10 cellular contexts compared by ENCODE assay signal in the genomic region with DNA sequence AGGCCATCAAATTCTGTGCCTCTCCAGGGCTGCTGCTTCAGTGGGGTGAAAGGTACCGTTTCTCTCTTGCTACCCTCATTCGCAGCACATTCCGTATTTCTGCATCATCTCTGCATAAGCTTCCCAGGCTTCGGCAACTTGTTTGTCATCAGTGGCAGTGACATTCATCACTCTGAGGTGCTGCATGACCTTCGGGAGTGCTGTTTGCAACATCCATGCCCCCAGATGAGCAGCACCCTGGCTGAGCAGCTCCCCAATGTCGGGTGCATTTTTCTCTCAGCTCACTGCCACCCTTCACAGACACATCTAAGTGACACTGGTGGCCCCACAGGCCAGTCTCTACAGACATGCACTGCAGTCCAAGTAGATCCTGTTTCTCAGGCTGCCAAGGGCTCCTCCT. TPM values are rescaled to one million over a fixed set of nuclear protein-coding genes. Genes with fewer than 3 reads are reported as not detected.
DNase-seq lines count a peak whose midpoint lies in the region; ATAC-seq and TF ChIP-seq lines count a peak whose summit lies in the region.
"Had no signal": no experiment of that assay in that cellular context is flagged by ENCODE, and none has a peak within 500 bp of the region (broad histone marks: within the 10 kb centered on the region; RNA-seq: fewer than 3 reads in every experiment).

No MANE protein-coding gene starts in this region.

- ATAC-seq in naive B cell (ENCODE audit: low read depth in 2 of 2) (no peak), GM18520 (IDR thresholded peaks at IDR 0.05; ENCODE audit: unreplicated experiment) (no peak), HG03378 (IDR thresholded peaks at IDR 0.05; ENCODE audit: unreplicated experiment) (no peak)
- no peak for ATAC-seq in activated naive CD4-positive, alpha-beta T cell treated with anti-CD3 and anti-CD28 coated beads, Interleukin-2, amount 50 U/mL, for 72 hours

- H3K36me3 Mint-ChIP-seq in brain (peaks cover 43% of the 10 kb centered on the region), naive B cell (no peaks in the 10 kb centered on the region)
- peaks cover 19 to 23% of the 10 kb centered on the region in 2 donors for H3K36me3 Mint-ChIP-seq in activated naive CD4-positive, alpha-beta T cell treated with anti-CD3 and anti-CD28 coated beads, Interleukin-2, amount 50 U/mL, for 72 hours

- peaks cover 79% of the 10 kb centered on the region for H3K4me1 Mint-ChIP-seq in brain
- peaks cover 65 to 78% (median 75%) of the 10 kb centered on the region in 3 donors for H3K4me1 Mint-ChIP-seq in naive B cell

- H3K27me3 Mint-ChIP-seq in brain, result peaks cover 5% of the 10 kb centered on the region
- H3K27me3 Mint-ChIP-seq in naive B cell, result no peaks in the 10 kb centered on the region

- H3K27ac Mint-ChIP-seq in brain (peak overlapping the region in 1 of 5 experiments; percentile 72), naive B cell (peak overlapping the region in 4 of 6 donors; percentile 27 to 89 (median 84))
- peak overlapping the region in 1 of 2 donors; percentile 2 for H3K27ac Mint-ChIP-seq in activated naive CD4-positive, alpha-beta T cell treated with anti-CD3 and anti-CD28 coated beads, Interleukin-2, amount 50 U/mL, for 72 hours

- TF ChIP-seq CTCF in brain (conservative IDR thresholded peaks at IDR 0.05), result no peak

- H3K9me3 Mint-ChIP-seq in brain, result peaks cover 0 to 2% (median 0%) of the 10 kb centered on the region in 5 experiments
- H3K9me3 Mint-ChIP-seq in naive B cell, result no peaks in the 10 kb centered on the region
- H3K9me3 Mint-ChIP-seq in activated naive CD4-positive, alpha-beta T cell treated with anti-CD3 and anti-CD28 coated beads, Interleukin-2, amount 50 U/mL, for 72 hours, result no peaks in the 10 kb centered on the region

- DNase-seq in A172 (ENCODE audit: low spot score) (peak; percentile 14), GM03348 (ENCODE audit: low spot score) (peak; percentile 30), naive B cell (no peak), CD1c-positive myeloid dendritic cell (ENCODE audit: extremely low spot score) (no peak)
- DNase-seq in activated naive CD4-positive, alpha-beta T cell treated with anti-CD3 and anti-CD28 coated beads, Interleukin-2, amount 50 U/mL, for 72 hours (ENCODE audit: low spot score in 2 of 2), result no peak
- DNase-seq: cerebellar nuclear complex, NCI-H1694 treated with DMSO at 0.1 percent for 48 hours had no signal

- H3K4me3 Mint-ChIP-seq in brain (peak overlapping the region; percentile 64 to 97 (median 91)), naive B cell (peak overlapping the region; percentile 20 to 90 (median 82))

RNA-seq across cellular contexts. Expression of a gene that starts 3.8 kb away (rescaled TPM):
- total RNA-seq in A172 (2014; rRNA removed; shearing (Covaris generic)), result 11.2 and 15.1 TPM in 2 replicates
- 38.7 TPM for polyA plus RNA-seq in brain (ENCODE audit: insufficient read depth, low read depth, low replicate concordance)
- 10 to 100 TPM in 1 of 6 donors, 1 to 10 TPM in 5; 2.6 to 23.5 (median 7.2) TPM for polyA plus RNA-seq in naive B cell (ENCODE audit: low read depth in 6 of 6)
- 10 to 100 TPM; 39.9 to 50.0 TPM for total RNA-seq in activated naive CD4-positive, alpha-beta T cell treated with anti-CD3 and anti-CD28 coated beads, Interleukin-2, amount 50 U/mL, for 72 hours

Comparison
In these comparisons a context has a peak if more than half of its experiments do, and no peak if none do; other contexts are left out.
1. DNase-seq: peak in A172 (single experiment) and GM03348 (single experiment); none in naive B cell (single experiment), activated naive CD4-positive, alpha-beta T cell treated with anti-CD3 and anti-CD28 coated beads, Interleukin-2, amount 50 U/mL, for 72 hours (0 of 2) and CD1c-positive myeloid dendritic cell (single experiment).